33 cellular contexts compared by ENCODE assay signal in genomic region chr9:87216036-87216435, GRCh38.
"Had no signal": no experiment of that assay in that cellular context is flagged by ENCODE, and none has a peak within 500 bp of the region (broad histone marks: within the 10 kb centered on the region; RNA-seq: fewer than 3 reads in every experiment).

No MANE protein-coding gene starts in this region.

- H3K27me3 ChIP-seq: ascending aorta, cardiac muscle cell had no signal

- H3K27ac ChIP-seq: ascending aorta, cardiac muscle cell, VCaP had no signal

- H3K27ac Mint-ChIP-seq: activated B cell treated with CpG ODN at 0.5 μM for 24 hours; activated CD4-positive, alpha-beta memory T cell treated with anti-CD3 and anti-CD28 coated beads for 36 hours; activated CD4-positive, alpha-beta T cell treated with anti-CD3 and anti-CD28 coated beads, Interleukin-2, amount 10 ng/mL, durations not matched to agents 24 days and 14 days; activated CD8-positive, alpha-beta T cell treated with anti-CD3 and anti-CD28 coated beads for 36 hours; activated naive CD4-positive, alpha-beta T cell treated with anti-CD3 and anti-CD28 coated beads, Interleukin-2, amount 10 ng/mL, durations not matched to agents 7 days and 5 days; activated naive CD4-positive, alpha-beta T cell treated with anti-CD3 and anti-CD28 coated beads, Interleukin-2, amount 50 U/mL, for 24 hours; activated naive CD8-positive, alpha-beta T cell; activated naive CD8-positive, alpha-beta T cell treated with anti-CD3 and anti-CD28 coated beads, Interleukin-2, amount 10 ng/mL, durations not matched to agents 7 days and 5 days; activated naive CD8-positive, alpha-beta T cell treated with anti-CD3 and anti-CD28 coated beads, Interleukin-2, amount 50 U/mL, for 24 hours; activated T-cell treated with anti-CD3 and anti-CD28 coated beads, Interleukin-2, amount 50 U/mL, for 72 hours; activated T-helper 1 cell treated with anti-CD3 and anti-CD28 coated beads, Interleukin-12 subunit alpha, Interleukin-12 subunit beta, Interleukin-2, Interleukin-4 antibody, amounts not matched to agents 30 ng/mL and 10 ng/mL and 1 ng/mL, durations not matched to agents 14 hours and 24 hours and 36 hours; activated T-helper 2 cell treated with anti-CD3 and anti-CD28 coated beads, Interferon-gamma antibody, Interleukin-2, Interleukin-4, amounts not matched to agents 10 μg/mL and 5 μg/mL and 100 μg/mL, durations not matched to agents 14 hours and 24 hours and 36 hours; brain; T-helper 1 cell treated with Interleukin-12 subunit alpha and Interleukin-12 subunit beta and Interleukin-4 antibody, amounts not matched to agents 30 μg/mL and 1 μg/mL, for 36 hours; T-helper 2 cell treated with Interferon-gamma antibody and Interleukin-4, amounts not matched to agents 5 μg/mL and 100 μg/mL, for 36 hours had no signal

- H3K36me3 Mint-ChIP-seq: activated CD4-positive, alpha-beta memory T cell treated with anti-CD3 and anti-CD28 coated beads for 36 hours; activated naive CD4-positive, alpha-beta T cell treated with anti-CD3 and anti-CD28 coated beads, Interleukin-2, amount 10 ng/mL, durations not matched to agents 7 days and 5 days; activated naive CD4-positive, alpha-beta T cell treated with anti-CD3 and anti-CD28 coated beads, Interleukin-2, amount 50 U/mL, for 24 hours; activated naive CD8-positive, alpha-beta T cell; activated naive CD8-positive, alpha-beta T cell treated with anti-CD3 and anti-CD28 coated beads, Interleukin-2, amount 10 ng/mL, durations not matched to agents 7 days and 5 days; brain had no signal

- H3K4me1 Mint-ChIP-seq: activated B cell treated with CpG ODN at 0.5 μM for 24 hours; activated CD4-positive, alpha-beta T cell treated with anti-CD3 and anti-CD28 coated beads, Interleukin-2, amount 10 ng/mL, durations not matched to agents 24 days and 14 days; activated naive CD4-positive, alpha-beta T cell treated with anti-CD3 and anti-CD28 coated beads, Interleukin-2, amount 10 ng/mL, durations not matched to agents 7 days and 5 days; activated naive CD4-positive, alpha-beta T cell treated with anti-CD3 and anti-CD28 coated beads, Interleukin-2, amount 50 U/mL, for 24 hours; activated naive CD8-positive, alpha-beta T cell treated with anti-CD3 and anti-CD28 coated beads, Interleukin-2, amount 10 ng/mL, durations not matched to agents 7 days and 5 days; activated naive CD8-positive, alpha-beta T cell treated with anti-CD3 and anti-CD28 coated beads, Interleukin-2, amount 50 U/mL, for 24 hours; central memory CD8-positive, alpha-beta T cell had no signal

- H3K9me3 ChIP-seq: ascending aorta had no signal

- H3K4me1 ChIP-seq: ascending aorta had no signal

- H3K9me3 Mint-ChIP-seq: activated B cell treated with CpG ODN at 0.5 μM for 24 hours; activated CD4-positive, alpha-beta memory T cell treated with anti-CD3 and anti-CD28 coated beads for 36 hours; activated CD4-positive, alpha-beta T cell treated with anti-CD3 and anti-CD28 coated beads, Interleukin-2, amount 10 ng/mL, durations not matched to agents 24 days and 14 days; activated CD8-positive, alpha-beta T cell treated with anti-CD3 and anti-CD28 coated beads for 36 hours; activated naive CD4-positive, alpha-beta T cell treated with anti-CD3 and anti-CD28 coated beads, Interleukin-2, amount 10 ng/mL, durations not matched to agents 7 days and 5 days; activated naive CD4-positive, alpha-beta T cell treated with anti-CD3 and anti-CD28 coated beads, Interleukin-2, amount 50 U/mL, for 24 hours; activated naive CD8-positive, alpha-beta T cell treated with anti-CD3 and anti-CD28 coated beads, Interleukin-2, amount 10 ng/mL, durations not matched to agents 7 days and 5 days; activated naive CD8-positive, alpha-beta T cell treated with anti-CD3 and anti-CD28 coated beads, Interleukin-2, amount 50 U/mL, for 24 hours; activated T-cell treated with anti-CD3 and anti-CD28 coated beads, Interleukin-2, amount 50 U/mL, for 4 hours; activated T-cell treated with anti-CD3 and anti-CD28 coated beads, Interleukin-2, amount 50 U/mL, for 72 hours; activated T-helper 1 cell treated with anti-CD3 and anti-CD28 coated beads, Interleukin-12 subunit alpha, Interleukin-12 subunit beta, Interleukin-2, Interleukin-4 antibody, amounts not matched to agents 30 ng/mL and 10 ng/mL and 1 ng/mL, durations not matched to agents 14 hours and 24 hours and 36 hours; activated T-helper 2 cell treated with anti-CD3 and anti-CD28 coated beads, Interferon-gamma antibody, Interleukin-2, Interleukin-4, amounts not matched to agents 10 μg/mL and 5 μg/mL and 100 μg/mL, durations not matched to agents 14 hours and 24 hours and 36 hours; central memory CD8-positive, alpha-beta T cell; T-helper 1 cell treated with Interleukin-12 subunit alpha and Interleukin-12 subunit beta and Interleukin-4 antibody, amounts not matched to agents 30 μg/mL and 1 μg/mL, for 36 hours; T-helper 2 cell treated with Interferon-gamma antibody and Interleukin-4, amounts not matched to agents 5 μg/mL and 100 μg/mL, for 36 hours had no signal

- H3K4me3 ChIP-seq: ascending aorta, cardiac muscle cell had no signal

- ATAC-seq: activated CD8-positive, alpha-beta T cell treated with anti-CD3 and anti-CD28 coated beads for 36 hours; activated naive CD8-positive, alpha-beta T cell treated with anti-CD3 and anti-CD28 coated beads, Interleukin-2, amount 50 U/mL, for 24 hours; activated T-cell treated with anti-CD3 and anti-CD28 coated beads, Interleukin-2, amount 50 U/mL, for 4 hours; activated T-cell treated with anti-CD3 and anti-CD28 coated beads, Interleukin-2, amount 50 U/mL, for 72 hours had no signal

- H3K27me3 Mint-ChIP-seq: activated B cell treated with CpG ODN at 0.5 μM for 24 hours; activated CD4-positive, alpha-beta memory T cell treated with anti-CD3 and anti-CD28 coated beads for 36 hours; activated CD4-positive, alpha-beta T cell treated with anti-CD3 and anti-CD28 coated beads, Interleukin-2, amount 10 ng/mL, durations not matched to agents 24 days and 14 days; activated naive CD4-positive, alpha-beta T cell treated with anti-CD3 and anti-CD28 coated beads, Interleukin-2, amount 10 ng/mL, durations not matched to agents 7 days and 5 days had no signal

- H3K4me3 Mint-ChIP-seq: activated B cell treated with CpG ODN at 0.5 μM for 24 hours; activated CD4-positive, alpha-beta memory T cell treated with anti-CD3 and anti-CD28 coated beads for 36 hours; activated CD4-positive, alpha-beta T cell treated with anti-CD3 and anti-CD28 coated beads, Interleukin-2, amount 10 ng/mL, durations not matched to agents 24 days and 14 days; activated CD8-positive, alpha-beta T cell treated with anti-CD3 and anti-CD28 coated beads for 36 hours; activated naive CD4-positive, alpha-beta T cell treated with anti-CD3 and anti-CD28 coated beads, Interleukin-2, amount 10 ng/mL, durations not matched to agents 7 days and 5 days; activated naive CD4-positive, alpha-beta T cell treated with anti-CD3 and anti-CD28 coated beads, Interleukin-2, amount 50 U/mL, for 24 hours; activated naive CD8-positive, alpha-beta T cell; activated naive CD8-positive, alpha-beta T cell treated with anti-CD3 and anti-CD28 coated beads, Interleukin-2, amount 10 ng/mL, durations not matched to agents 7 days and 5 days; activated naive CD8-positive, alpha-beta T cell treated with anti-CD3 and anti-CD28 coated beads, Interleukin-2, amount 50 U/mL, for 24 hours; activated T-cell treated with anti-CD3 and anti-CD28 coated beads, Interleukin-2, amount 50 U/mL, for 4 hours; activated T-cell treated with anti-CD3 and anti-CD28 coated beads, Interleukin-2, amount 50 U/mL, for 72 hours; activated T-helper 1 cell treated with anti-CD3 and anti-CD28 coated beads, Interleukin-12 subunit alpha, Interleukin-12 subunit beta, Interleukin-2, Interleukin-4 antibody, amounts not matched to agents 30 ng/mL and 10 ng/mL and 1 ng/mL, durations not matched to agents 14 hours and 24 hours and 36 hours; brain; central memory CD8-positive, alpha-beta T cell; T-helper 1 cell treated with Interleukin-12 subunit alpha and Interleukin-12 subunit beta and Interleukin-4 antibody, amounts not matched to agents 30 μg/mL and 1 μg/mL, for 36 hours; T-helper 2 cell treated with Interferon-gamma antibody and Interleukin-4, amounts not matched to agents 5 μg/mL and 100 μg/mL, for 36 hours had no signal

- DNase-seq: activated B cell treated with CpG ODN at 0.5 μM for 24 hours; activated CD4-positive, alpha-beta memory T cell treated with anti-CD3 and anti-CD28 coated beads for 36 hours; activated CD4-positive, alpha-beta T cell treated with anti-CD3 and anti-CD28 coated beads for 4 hours; activated CD4-positive, alpha-beta T cell treated with anti-CD3 and anti-CD28 coated beads, Interleukin-2, amount 10 ng/mL, durations not matched to agents 24 days and 14 days; activated CD4-positive, alpha-beta T cell treated with anti-CD3 and anti-CD28 coated beads, Interleukin-2, amount 50 U/mL, for 1 hour; activated CD4-positive, alpha-beta T cell treated with anti-CD3 and anti-CD28 coated beads, Interleukin-2, amount 50 U/mL, for 4 hours; activated CD4-positive, CD25-positive, alpha-beta regulatory T cell treated with anti-CD3 and anti-CD28 coated beads, Interleukin-2, amount 50 U/mL, for 72 hours; activated CD8-positive, alpha-beta memory T cell treated with anti-CD3 and anti-CD28 coated beads, Interleukin-2, amount 50 U/mL, for 4 hours; activated CD8-positive, alpha-beta T cell treated with anti-CD3 and anti-CD28 coated beads for 36 hours; activated effector memory CD4-positive, alpha-beta T cell treated with Interleukin-2 at 50 U/mL for 16 hours; activated gamma-delta T cell; activated naive CD4-positive, alpha-beta T cell treated with anti-CD3 and anti-CD28 coated beads, Interleukin-2, amount 10 ng/mL, durations not matched to agents 7 days and 5 days; activated naive CD4-positive, alpha-beta T cell treated with Interleukin-2 at 50 U/mL for 16 hours; activated naive CD8-positive, alpha-beta T cell treated with anti-CD3 and anti-CD28 coated beads, Interleukin-2, amount 10 ng/mL, durations not matched to agents 7 days and 5 days; activated naive CD8-positive, alpha-beta T cell treated with anti-CD3 and anti-CD28 coated beads, Interleukin-2, amount 50 U/mL, for 24 hours; activated T-cell treated with anti-CD3 and anti-CD28 coated beads for 4 hours; activated T-cell treated with anti-CD3 and anti-CD28 coated beads, Interleukin-2, amount 50 U/mL, for 1 hour; activated T-cell treated with anti-CD3 and anti-CD28 coated beads, Interleukin-2, amount 50 U/mL, for 4 hours; activated T-cell treated with anti-CD3 and anti-CD28 coated beads, Interleukin-2, amount 50 U/mL, for 72 hours; T-helper 1 cell; T-helper 2 cell; T-helper 9 cell had no signal

- H3K36me3 ChIP-seq: ascending aorta, cardiac muscle cell had no signal
